9 cellular contexts compared by ENCODE assay signal in the genomic region with DNA sequence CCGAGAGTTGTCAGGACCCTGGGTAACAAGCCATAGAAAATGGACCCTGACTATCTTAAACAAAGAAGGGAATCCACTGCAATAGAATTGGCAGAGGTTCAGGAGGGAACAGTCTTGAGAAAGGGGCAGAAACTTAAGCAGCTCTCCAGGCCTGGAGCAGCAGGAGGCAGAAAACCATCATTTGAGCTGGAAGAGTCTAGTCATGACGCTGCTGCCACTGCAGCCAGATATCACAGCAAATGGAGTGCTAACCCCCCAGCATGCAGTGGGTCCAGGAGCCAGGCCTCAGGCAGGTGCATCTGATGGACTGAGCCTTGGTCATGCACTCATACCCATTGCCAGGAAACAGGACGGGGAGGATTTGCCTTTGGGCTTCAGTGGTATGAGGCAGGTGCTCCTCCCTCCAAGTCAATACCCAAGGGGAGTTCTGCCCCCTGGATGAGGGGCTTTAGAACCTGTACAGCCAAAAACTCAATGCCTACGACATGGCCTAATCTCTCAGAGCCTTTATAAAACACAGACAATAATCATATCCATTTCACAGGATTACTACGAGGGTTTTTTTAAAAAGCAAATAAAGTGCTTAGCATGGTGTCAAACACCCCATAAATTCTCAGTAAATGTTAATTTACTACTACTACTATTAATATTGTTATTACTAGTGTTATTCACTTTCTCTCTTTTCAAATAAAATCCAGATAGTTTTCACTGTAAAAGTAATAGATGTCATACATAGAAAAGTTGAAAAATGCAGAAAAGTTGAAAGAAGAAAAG. TPM values are rescaled to one million over a fixed set of nuclear protein-coding genes. Genes with fewer than 3 reads are reported as not detected.
DNase-seq lines count a peak whose midpoint lies in the region; ATAC-seq and TF ChIP-seq lines count a peak whose summit lies in the region.
"Had no signal": no experiment of that assay in that cellular context is flagged by ENCODE, and none has a peak within 500 bp of the region (broad histone marks: within the 10 kb centered on the region; RNA-seq: fewer than 3 reads in every experiment).

No MANE protein-coding gene starts in this region.

- TF ChIP-seq CTCF in coronary artery (IDR thresholded peaks at IDR 0.05) (no peak), progenitor cell of endocrine pancreas (IDR thresholded peaks at IDR 0.05; ENCODE audit: unreplicated experiment) (no peak)

- peaks cover 13% of the 10 kb centered on the region for H3K4me1 Mint-ChIP-seq in progenitor cell of endocrine pancreas (ENCODE audit: low read depth)

- ATAC-seq in GM21515 (IDR thresholded peaks at IDR 0.05; ENCODE audit: unreplicated experiment) (peak; percentile 8), HG03565 (IDR thresholded peaks at IDR 0.05; ENCODE audit: unreplicated experiment) (peak; percentile 14)

- H3K27me3 Mint-ChIP-seq in progenitor cell of endocrine pancreas: peaks cover 19% of the 10 kb centered on the region

- H3K36me3 Mint-ChIP-seq in progenitor cell of endocrine pancreas (ENCODE audit: insufficient read depth): peaks cover 2% of the 10 kb centered on the region

- peak; percentile 53 for DNase-seq in EH (ENCODE audit: low read depth)
- peak; percentile 46 for DNase-seq in coronary artery (ENCODE audit: low spot score)
- DNase-seq in HCEC 1CT: no peak
- no peak for DNase-seq in ureter (ENCODE audit: low spot score)
- DNase-seq in stimulated activated naive CD4-positive, alpha-beta T cell (lab: John Stamatoyannopoulos, UW): no peak
- DNase-seq in progenitor cell of endocrine pancreas (ENCODE audit: low spot score, unreplicated experiment): no peak
- DNase-seq: NCI-H510A had no signal

- no peak overlapping the region for H3K4me3 ChIP-seq in coronary artery

- no peaks in the 10 kb centered on the region for H3K9me3 Mint-ChIP-seq in progenitor cell of endocrine pancreas (ENCODE audit: low read depth)

- H3K27ac ChIP-seq in coronary artery: no peak overlapping the region

- no peak overlapping the region for H3K27ac Mint-ChIP-seq in progenitor cell of endocrine pancreas

- no peak overlapping the region for H3K4me3 Mint-ChIP-seq in progenitor cell of endocrine pancreas (ENCODE audit: low read depth)

RNA-seq across cellular contexts. Expression of a gene that starts 30.7 kb away (rescaled TPM):
- 14.3 TPM for total RNA-seq in ureter
- total RNA-seq in progenitor cell of endocrine pancreas: 92.9 and 97.9 TPM in 2 replicates

RNA-seq across cellular contexts. Expression of a gene that starts 39.1 kb away (rescaled TPM):
- total RNA-seq in ureter: 30.2 TPM
- total RNA-seq in progenitor cell of endocrine pancreas: 94.0 and 94.6 TPM in 2 replicates

Comparison
In these comparisons a context has a peak if more than half of its experiments do, and no peak if none do; other contexts are left out.
1. DNase-seq: peak in EH (single experiment) and coronary artery (single experiment); none in HCEC 1CT (single experiment), ureter (single experiment), stimulated activated naive CD4-positive, alpha-beta T cell (0 of 6) and progenitor cell of endocrine pancreas (single experiment).